ENCODE assay signal across 1 cellular context in the genomic region with DNA sequence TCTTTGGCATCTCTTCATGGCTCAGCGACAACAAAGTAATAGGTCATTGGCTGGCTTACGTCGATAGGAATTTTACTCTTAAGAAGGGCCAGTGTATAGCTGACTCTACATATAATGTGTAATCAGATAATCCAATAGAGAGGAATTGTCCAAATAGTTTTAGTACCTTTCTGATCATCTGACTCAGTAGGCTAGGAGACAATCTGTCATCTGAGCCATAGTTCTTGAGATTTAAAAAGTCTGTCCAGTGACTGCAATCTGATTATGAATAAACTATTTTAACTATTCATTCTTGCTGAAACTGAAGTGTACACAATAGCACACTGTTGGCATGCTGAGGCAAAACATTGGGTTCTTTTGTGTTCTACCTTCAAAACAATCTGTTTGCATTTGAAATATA.
TF ChIP-seq lines count a peak whose summit lies in the region.

No MANE protein-coding gene starts in this region.

TF ChIP-seq in IMR-90, 13 proteins besides CTCF, POLR2A, EP300 and RAD21 (continued from another document):
- TF ChIP-seq USF2 (IDR thresholded peaks at IDR 0.05; ENCODE audit: low read depth, low read length) (no peak), CHD1 (IDR thresholded peaks at IDR 0.05; ENCODE audit: low read depth, low read length) (no peak), RFX5 (IDR thresholded peaks at IDR 0.05; ENCODE audit: low read depth, low read length) (no peak), MAFK (IDR thresholded peaks at IDR 0.05; ENCODE audit: low read depth, low read length) (no peak)
